Comparison of ENCODE assay signal across 1 cellular context in the genomic region with DNA sequence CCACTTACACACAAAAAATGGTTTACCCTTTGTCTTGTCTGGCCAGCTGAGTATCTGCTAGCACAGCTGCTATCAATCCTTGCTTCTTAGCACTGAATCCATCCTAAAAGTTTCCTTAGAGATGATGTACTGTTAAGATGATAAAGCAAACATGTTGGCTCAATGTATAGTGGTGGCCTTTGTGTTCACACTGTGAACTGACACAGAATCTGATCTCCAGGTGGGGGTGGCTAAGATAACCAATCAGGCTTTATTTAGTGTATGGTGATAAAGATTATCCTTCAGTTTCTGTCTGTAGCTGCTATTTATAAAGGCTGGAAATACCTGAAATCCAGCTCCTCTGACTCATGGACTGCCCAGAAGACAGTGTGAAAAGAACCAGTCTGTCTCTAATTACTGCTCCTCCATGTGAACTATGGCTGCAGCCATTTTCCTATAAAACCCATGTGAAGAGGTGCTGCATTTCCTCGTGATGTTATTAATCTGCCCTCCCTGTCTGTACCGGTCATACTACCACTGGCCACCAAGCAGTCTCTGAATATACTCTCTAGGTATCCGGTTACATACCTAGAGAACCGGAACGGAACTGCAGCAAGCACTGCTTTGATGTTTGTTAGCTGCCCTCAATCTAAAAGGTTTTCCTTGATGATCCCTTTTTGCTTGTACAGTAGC.
TF ChIP-seq lines count a peak whose summit lies in the region.

No MANE protein-coding gene starts in this region.

TF ChIP-seq in WTC11, 78 proteins besides CTCF, POLR2A, EP300 and RAD21 (continued from another document):
- TF ChIP-seq, protein P1, sequence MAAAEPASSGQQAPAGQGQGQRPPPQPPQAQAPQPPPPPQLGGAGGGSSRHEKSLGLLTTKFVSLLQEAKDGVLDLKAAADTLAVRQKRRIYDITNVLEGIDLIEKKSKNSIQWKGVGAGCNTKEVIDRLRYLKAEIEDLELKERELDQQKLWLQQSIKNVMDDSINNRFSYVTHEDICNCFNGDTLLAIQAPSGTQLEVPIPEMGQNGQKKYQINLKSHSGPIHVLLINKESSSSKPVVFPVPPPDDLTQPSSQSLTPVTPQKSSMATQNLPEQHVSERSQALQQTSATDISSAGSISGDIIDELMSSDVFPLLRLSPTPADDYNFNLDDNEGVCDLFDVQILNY (CRISPR knock-in tag; IDR thresholded peaks at IDR 0.05): no peak
- no peak for TF ChIP-seq GRHL2 (CRISPR knock-in tag; IDR thresholded peaks at IDR 0.05; ENCODE audit: insufficient replicate concordance, severe bottlenecking)
- no peak for TF ChIP-seq SMAD4 (CRISPR knock-in tag; IDR thresholded peaks at IDR 0.05)
- TF ChIP-seq, protein P2, sequence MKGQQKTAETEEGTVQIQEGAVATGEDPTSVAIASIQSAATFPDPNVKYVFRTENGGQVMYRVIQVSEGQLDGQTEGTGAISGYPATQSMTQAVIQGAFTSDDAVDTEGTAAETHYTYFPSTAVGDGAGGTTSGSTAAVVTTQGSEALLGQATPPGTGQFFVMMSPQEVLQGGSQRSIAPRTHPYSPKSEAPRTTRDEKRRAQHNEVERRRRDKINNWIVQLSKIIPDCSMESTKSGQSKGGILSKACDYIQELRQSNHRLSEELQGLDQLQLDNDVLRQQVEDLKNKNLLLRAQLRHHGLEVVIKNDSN (CRISPR knock-in tag; IDR thresholded peaks at IDR 0.05): no peak
- TF ChIP-seq ETV6 (CRISPR knock-in tag; IDR thresholded peaks at IDR 0.05): no peak
- TF ChIP-seq OVOL2 (CRISPR knock-in tag; IDR thresholded peaks at IDR 0.05; ENCODE audit: borderline replicate concordance): no peak
- TF ChIP-seq, protein P3, sequence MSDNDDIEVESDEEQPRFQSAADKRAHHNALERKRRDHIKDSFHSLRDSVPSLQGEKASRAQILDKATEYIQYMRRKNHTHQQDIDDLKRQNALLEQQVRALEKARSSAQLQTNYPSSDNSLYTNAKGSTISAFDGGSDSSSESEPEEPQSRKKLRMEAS (CRISPR knock-in tag; IDR thresholded peaks at IDR 0.05): no peak
- TF ChIP-seq PRRX2 (CRISPR knock-in tag; IDR thresholded peaks at IDR 0.05): no peak
